Comparison of ENCODE assay signal across 8 cellular contexts in the genomic region with DNA sequence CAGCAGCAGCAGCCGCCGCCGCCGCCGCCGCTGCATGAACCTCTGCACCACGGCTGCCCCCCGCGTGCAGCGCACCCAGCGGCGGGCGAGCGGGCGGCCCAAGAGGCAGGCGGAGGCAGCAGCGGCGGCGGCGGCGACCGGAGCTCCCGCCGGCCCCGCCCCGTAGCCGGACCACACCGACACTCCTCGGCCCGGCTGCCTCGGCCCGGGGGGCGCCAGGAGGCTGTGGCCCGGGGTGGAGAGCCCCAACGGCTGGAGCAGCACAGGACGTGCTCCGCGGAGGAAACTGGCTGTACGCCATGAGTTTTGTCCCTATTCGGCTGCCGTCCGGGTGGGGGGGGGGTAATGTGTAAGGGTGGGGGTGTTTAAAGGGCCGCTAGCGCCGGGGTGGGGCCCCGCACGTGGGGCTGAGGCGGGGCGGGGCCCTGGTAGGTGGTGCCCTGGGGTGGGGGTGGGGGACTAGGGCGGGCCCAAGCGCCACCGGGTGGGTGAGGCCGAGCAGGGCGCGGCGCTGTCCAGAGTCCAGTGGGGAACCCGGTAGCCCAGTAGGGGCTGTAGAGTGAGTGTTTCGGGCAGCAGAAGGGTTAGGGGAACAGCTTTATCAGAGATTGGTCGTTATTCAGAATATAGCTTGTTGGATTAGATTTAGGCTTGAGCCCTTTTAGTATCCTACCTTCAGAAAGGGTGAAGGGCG. TPM values are rescaled to one million over a fixed set of nuclear protein-coding genes. Genes with fewer than 3 reads are reported as not detected.
DNase-seq lines count a peak whose midpoint lies in the region; ATAC-seq lines count a peak whose summit lies in the region.

A gene with protein sequence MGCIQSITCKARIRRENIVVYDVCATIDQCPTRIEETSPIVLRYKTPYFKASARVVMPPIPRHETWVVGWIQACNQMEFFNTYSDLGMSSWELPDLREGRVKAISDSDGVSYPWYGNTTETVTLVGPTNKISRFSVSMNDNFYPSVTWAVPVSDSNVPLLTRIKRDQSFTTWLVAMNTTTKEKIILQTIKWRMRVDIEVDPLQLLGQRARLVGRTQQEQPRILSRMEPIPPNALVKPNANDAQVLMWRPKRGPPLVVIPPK (minus strand): TSS at position 301 of the 694 bp plus-strand sequence. CDS start 753 bp downstream, outside the sequence.

- peaks cover 32% of the 10 kb centered on the region for H3K27me3 Mint-ChIP-seq in activated CD4-positive, alpha-beta T cell treated with anti-CD3 and anti-CD28 coated beads for 36 hours

- POLR2A ChIA-PET in activated CD4-positive, alpha-beta T cell treated with anti-CD3 and anti-CD28 coated beads for 36 hours (lab: Charles Lee), result no interaction called here

- H3K27ac Mint-ChIP-seq in activated CD4-positive, alpha-beta T cell treated with anti-CD3 and anti-CD28 coated beads for 36 hours, result no peak within 1 kb of the TSS

- peak within 1 kb of the TSS; percentile 69 for H3K4me3 Mint-ChIP-seq in activated CD4-positive, alpha-beta T cell treated with anti-CD3 and anti-CD28 coated beads for 36 hours

- peak; percentile 84 to 85 for DNase-seq in NCI-H2081 (lab: John Stamatoyannopoulos, UW)
- no peak for DNase-seq in NCI-H2081 treated with DMSO at 0.1 percent for 48 hours (lab: John Stamatoyannopoulos, UW)
- peak; percentile 44 for DNase-seq in NCI-H2196 treated with DMSO at 0.1 percent for 48 hours (lab: John Stamatoyannopoulos, UW; ENCODE audit: unreplicated experiment)
- DNase-seq in activated CD4-positive, alpha-beta T cell treated with anti-CD3 and anti-CD28 coated beads for 36 hours, result peak; percentile 74
- DNase-seq in cortex of kidney (lab: John Stamatoyannopoulos, UW), result peak; percentile 14
- peak; percentile 89 for DNase-seq in left kidney (ENCODE audit: low read depth, low spot score)
- peak; percentile 9 for DNase-seq in stimulated activated CD4-positive, alpha-beta T cell treated with anti-CD3 and anti-CD28 coated beads, Interleukin-2, amount 100 ng/mL, for 4 hours (ENCODE audit: low read depth)

- intact Hi-C loops in activated CD4-positive, alpha-beta T cell treated with anti-CD3 and anti-CD28 coated beads for 36 hours (cut with DNase I, micrococcal nuclease), result loop anchor here (1.0 to 10.0 kb wide), 8 partner anchors 85 to 672 kb away; a partner anchor contains a TSS

- no peaks in the 10 kb centered on the region for H3K36me3 Mint-ChIP-seq in activated CD4-positive, alpha-beta T cell treated with anti-CD3 and anti-CD28 coated beads for 36 hours (ENCODE audit: low read depth)

- ATAC-seq in HG02852 (IDR thresholded peaks at IDR 0.05; ENCODE audit: unreplicated experiment), result peak; percentile 36
- ATAC-seq in activated CD4-positive, alpha-beta T cell treated with anti-CD3 and anti-CD28 coated beads for 36 hours, result peak; percentile 35

- H3K9me3 Mint-ChIP-seq in activated CD4-positive, alpha-beta T cell treated with anti-CD3 and anti-CD28 coated beads for 36 hours (ENCODE audit: low read depth), result no peaks in the 10 kb centered on the region

- CTCF ChIA-PET in activated CD4-positive, alpha-beta T cell treated with anti-CD3 and anti-CD28 coated beads for 36 hours (lab: Charles Lee), result interaction anchor here (0.6 kb wide), 1 partner anchor 201 kb away, joined by 3 read pairs; no protein-coding TSS in a partner anchor

- peaks cover 29% of the 10 kb centered on the region for H3K4me1 Mint-ChIP-seq in activated CD4-positive, alpha-beta T cell treated with anti-CD3 and anti-CD28 coated beads for 36 hours

RNA-seq across cellular contexts. Expression of the gene that starts here (rescaled TPM):
- under 1 TPM; 0.34 to 0.51 TPM for total RNA-seq in activated CD4-positive, alpha-beta T cell treated with anti-CD3 and anti-CD28 coated beads for 36 hours

Comparison
In these comparisons a context has a peak if more than half of its experiments do, and no peak if none do; other contexts are left out.
1. Peak in DNase-seq and ATAC-seq in activated CD4-positive, alpha-beta T cell treated with anti-CD3 and anti-CD28 coated beads for 36 hours; RNA of the gene not detected or under 1 TPM.